In genomic region chr19:45779231-45780145, GRCh38 we compare ENCODE assay signal across 8 cellular contexts.
DNase-seq lines count a peak whose midpoint lies in the region; ATAC-seq and TF ChIP-seq lines count a peak whose summit lies in the region.

No MANE protein-coding gene starts in this region.

- H3K36me3 ChIP-seq in MM.1S (replicated peaks; ENCODE audit: insufficient read depth, low read length), result no peaks in the 10 kb centered on the region

- 0 out of 2 replicates have a peak, but pooled peaks cover 6% of the 10 kb centered on the region for H3K4me1 ChIP-seq in MM.1S (ENCODE audit: low read length)

- no peaks in the 10 kb centered on the region for H4K20me1 ChIP-seq in MM.1S (ENCODE audit: insufficient read depth, low read length)

- H3K27ac ChIP-seq in MM.1S (ENCODE audit: low read length), result no peak overlapping the region

- H2AFZ ChIP-seq in MM.1S (ENCODE audit: low read length), result peak overlapping the region; percentile 50

- H3K9me3 ChIP-seq in MM.1S (replicated peaks; ENCODE audit: insufficient read depth, low read length), result no peaks in the 10 kb centered on the region
- no peaks in the 10 kb centered on the region for H3K9me3 ChIP-seq in iPS-18c (ENCODE audit: control insufficient read depth, insufficient read depth, low read length)

- peak overlapping the region; percentile 5; the same call in 1 of the 2 replicates for H3K9ac ChIP-seq in MM.1S (ENCODE audit: low read length)

- DNase-seq in COR-L47 (lab: John Stamatoyannopoulos, UW) (peak; percentile 35), MM.1S (peak; percentile 84), T-helper 2 cell (peak; percentile 62 to 86 (median 78)), amniotic epithelial cell (ENCODE audit: low read depth) (peak; percentile 75), Ammon's horn (ENCODE audit: low spot score) (no peak)
- DNase-seq in stimulated activated CD4-positive, alpha-beta T cell treated with anti-CD3 and anti-CD28 coated beads, Interleukin-15, amount 100 ng/mL, for 24 hours, result peak; percentile 94

- no peaks in the 10 kb centered on the region for H3K27me3 ChIP-seq in MM.1S (replicated peaks; ENCODE audit: insufficient read depth, low read length)

- peak overlapping the region; percentile 81 for H3K4me2 ChIP-seq in MM.1S (ENCODE audit: low read depth, low read length)

- peak; percentile 64 for TF ChIP-seq CTCF in MM.1S (IDR thresholded peaks at IDR 0.05; ENCODE audit: low read length)

- peak; percentile 76 for ATAC-seq in GM21576 (IDR thresholded peaks at IDR 0.05; ENCODE audit: unreplicated experiment)

- H3F3A ChIP-seq in MM.1S (ENCODE audit: insufficient read depth, low read length), result peaks cover 6% of the 10 kb centered on the region; the same call in 1 of the 2 replicates

- H3K4me3 ChIP-seq in MM.1S (ENCODE audit: low read length), result peak overlapping the region; percentile 58
- H3K4me3 ChIP-seq in iPS-18c (ENCODE audit: insufficient read depth, low read depth, low read length), result peak overlapping the region; percentile 48; the same call in 1 of the 2 replicates

- H3K79me2 ChIP-seq in MM.1S (ENCODE audit: low read length), result no peaks in the 10 kb centered on the region

- no peaks in the 10 kb centered on the region for H3K9me2 ChIP-seq in MM.1S (replicated peaks; ENCODE audit: insufficient read depth, low read length)
